ENCODE assay signal across 22 cellular contexts in genomic region chr15:85804481-85805165, GRCh38. TPM values are rescaled to one million over a fixed set of nuclear protein-coding genes. Genes with fewer than 3 reads are reported as not detected.
A peak's percentile ranks its signal among the peaks of the same experiment; 100 is the strongest.
DNase-seq lines count a peak whose midpoint lies in the region; FAIRE-seq and TF ChIP-seq lines count a peak whose summit lies in the region.
"Had no signal": no experiment of that assay in that cellular context is flagged by ENCODE, and none has a peak within 500 bp of the region (broad histone marks: within the 10 kb centered on the region; RNA-seq: fewer than 3 reads in every experiment).

No MANE protein-coding gene starts in this region.

- no peak for FAIRE-seq in GM19239 (lab: Jason Lieb, UNC)
- FAIRE-seq: GM12892, HTR-8/SVneo, RCC 7860 had no signal

- H3K9me3 Mint-ChIP-seq in CD14-positive monocyte, result peaks cover 0 to 2% (median 0%) of the 10 kb centered on the region in 7 donors
- H3K9me3 Mint-ChIP-seq: T-helper 1 cell treated with Interleukin-12 subunit alpha and Interleukin-12 subunit beta and Interleukin-4 antibody, amounts not matched to agents 30 μg/mL and 1 μg/mL, for 36 hours had no signal

- peaks cover 2 to 4% (median 3%) of the 10 kb centered on the region in 3 donors for H3K27me3 Mint-ChIP-seq in CD14-positive monocyte (ENCODE audit: low read depth in 3 of 3)

- no peaks in the 10 kb centered on the region for H3K36me3 Mint-ChIP-seq in CD14-positive monocyte

- intact Hi-C loops in CD14-positive monocyte (cut with micrococcal nuclease), result no loop called here

- DNase-seq in CD14-positive monocyte (ENCODE audit: low spot score), result peak; percentile 4
- peak; percentile 10 for DNase-seq in EH (ENCODE audit: low read depth)
- peak; percentile 27 to 73 for DNase-seq in NCI-H446 (lab: John Stamatoyannopoulos, UW)
- peak; percentile 40 for DNase-seq in myocyte (ENCODE audit: low read depth)
- DNase-seq in pons (ENCODE audit: low spot score), result no peak
- no peak for DNase-seq in GM19239 (ENCODE audit: insufficient read length, low spot score)
- DNase-seq in NCI-H2081 treated with DMSO at 0.1 percent for 48 hours (lab: John Stamatoyannopoulos, UW), result no peak
- DNase-seq: DMS53, GF-D8, KBM-7, MV-4-11, NCI-H1105, NCI-H1436 treated with DMSO at 0.1 percent for 48 hours, NCI-H2029, NCI-H2227 treated with DMSO at 0.1 percent for 48 hours, NCI-H510A treated with DMSO at 0.1 percent for 48 hours, SK-N-SH, SW 1271 had no signal

- H3K4me1 Mint-ChIP-seq in CD14-positive monocyte, result peaks cover 12% of the 10 kb centered on the region

- no peak overlapping the region for H3K27ac Mint-ChIP-seq in CD14-positive monocyte
- H3K27ac Mint-ChIP-seq: T-helper 1 cell treated with Interleukin-12 subunit alpha and Interleukin-12 subunit beta and Interleukin-4 antibody, amounts not matched to agents 30 μg/mL and 1 μg/mL, for 36 hours had no signal

- no peak overlapping the region for H3K4me3 Mint-ChIP-seq in CD14-positive monocyte
- H3K4me3 Mint-ChIP-seq: T-helper 1 cell treated with Interleukin-12 subunit alpha and Interleukin-12 subunit beta and Interleukin-4 antibody, amounts not matched to agents 30 μg/mL and 1 μg/mL, for 36 hours had no signal

- no peak for TF ChIP-seq CTCF in CD14-positive monocyte (IDR thresholded peaks at IDR 0.05)

RNA-seq across cellular contexts. Expression of gene KLHL25, which starts 9.9 kb away (rescaled TPM):
- polyA plus RNA-seq in CD14-positive monocyte, result under 1 TPM; 0.27 to 0.40 TPM
- 4.5 and 6.6 TPM in 2 replicates for total RNA-seq in myocyte
- 3.7 TPM for polyA plus RNA-seq in myocyte (2012)

Comparison
In these comparisons a context has a peak if more than half of its experiments do, and no peak if none do; other contexts are left out.
1. DNase-seq: peak in CD14-positive monocyte (single experiment), EH (single experiment), NCI-H446 (2 of 2) and myocyte (single experiment); none in pons (single experiment), GM19239 (single experiment) and NCI-H2081 treated with DMSO at 0.1 percent for 48 hours (single experiment).